ENCODE assay signal across 16 cellular contexts in the genomic region with DNA sequence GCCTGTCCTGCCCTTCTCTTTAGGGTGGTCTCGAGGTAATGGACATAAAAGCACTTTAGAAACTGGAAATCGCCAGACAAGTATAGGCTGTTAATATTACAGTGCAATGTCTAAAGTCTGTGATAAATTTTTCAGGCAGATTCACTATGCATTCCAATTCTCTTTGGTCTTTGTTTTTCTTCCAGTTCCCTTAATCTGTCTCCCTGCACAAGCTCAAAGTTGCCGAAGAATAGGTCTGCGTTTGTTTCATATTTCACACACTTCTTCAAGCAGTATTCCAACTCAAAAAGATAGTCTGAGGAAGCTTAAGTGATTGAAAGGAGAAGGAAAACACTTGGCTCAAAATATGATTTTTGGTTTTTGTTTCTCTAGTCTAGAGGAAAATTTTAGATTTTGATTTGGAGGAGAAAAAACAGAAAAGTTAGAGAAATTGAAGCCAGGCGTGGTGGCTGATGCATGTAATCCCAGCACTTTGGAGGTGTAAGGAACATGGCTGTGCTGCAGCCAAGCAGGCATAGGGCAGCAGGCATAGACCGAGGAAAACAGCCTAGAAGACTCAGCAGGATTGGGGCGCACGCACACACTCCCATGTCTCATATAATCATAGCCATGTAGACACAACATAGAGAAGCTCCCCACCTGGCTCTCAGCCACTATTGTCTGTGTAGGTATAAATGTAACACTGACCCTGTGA.
DNase-seq lines count a peak whose midpoint lies in the region; ATAC-seq and TF ChIP-seq lines count a peak whose summit lies in the region.
"Had no signal": no experiment of that assay in that cellular context is flagged by ENCODE, and none has a peak within 500 bp of the region (broad histone marks: within the 10 kb centered on the region; RNA-seq: fewer than 3 reads in every experiment).

No MANE protein-coding gene starts in this region.

- H3K27ac ChIP-seq in mammary epithelial cell (ENCODE audit: insufficient read depth, low read depth, low read length) (no peak overlapping the region), mesendoderm (ENCODE audit: low read depth, low read length) (no peak overlapping the region), thyroid gland (peak overlapping the region; percentile 56 to 90 (median 76))
- H3K27ac ChIP-seq: HL-60, neutrophil had no signal

- no peak overlapping the region for H3K4me3 ChIP-seq in mammary epithelial cell (replicated peaks in 1 of 3; ENCODE audit: insufficient read depth in 1 of 3, low read depth in 2 of 3, low read length in 3 of 3)
- no peak overlapping the region for H3K4me3 ChIP-seq in mesendoderm (ENCODE audit: low read length)
- no peak overlapping the region for H3K4me3 ChIP-seq in thyroid gland (replicated peaks in 1 of 3)

- no peaks in the 10 kb centered on the region for H3K79me1 ChIP-seq in mesendoderm (ENCODE audit: low read length)

- CTCF ChIA-PET in mammary epithelial cell (lab: Charles Lee; ENCODE audit: low non-redundant PET): no interaction called here

- H3K4me1 Mint-ChIP-seq in HFFc6 (ENCODE audit: low read depth): peaks cover 43% of the 10 kb centered on the region
- H3K4me1 Mint-ChIP-seq: activated T-helper 17 cell treated with anti-CD3 and anti-CD28 coated beads, Interleukin-2, amount 50 U/mL, for 72 hours; stimulated activated memory B cell treated with anti-CD40 and anti-IgM and Interleukin-4, amounts not matched to agents 10 μg/mL and 1 μg/mL and 100 μg/mL, for 72 hours had no signal

- H3K56ac ChIP-seq in mesendoderm (ENCODE audit: low read length): peak overlapping the region; percentile 51

- H3K4me2 ChIP-seq in mammary epithelial cell (ENCODE audit: insufficient read depth, low read depth, low read length) (peak overlapping the region; percentile 75), mesendoderm (ENCODE audit: low read length) (no peak overlapping the region)

- no peak overlapping the region for H4K5ac ChIP-seq in mesendoderm (ENCODE audit: low read length)

- H2BK15ac ChIP-seq in mesendoderm (replicated peaks; ENCODE audit: low read depth): no peak overlapping the region

- no peak for ATAC-seq in GM18870 (IDR thresholded peaks at IDR 0.05; ENCODE audit: unreplicated experiment)
- ATAC-seq in HG02610 (IDR thresholded peaks at IDR 0.05; ENCODE audit: unreplicated experiment): no peak
- ATAC-seq: activated T-helper 17 cell treated with anti-CD3 and anti-CD28 coated beads, Interleukin-2, amount 50 U/mL, for 72 hours; stimulated activated memory B cell treated with anti-CD40 and anti-IgM and Interleukin-4, amounts not matched to agents 10 μg/mL and 1 μg/mL and 100 μg/mL, for 72 hours had no signal

- H3K9me3 ChIP-seq in mammary epithelial cell (replicated peaks; ENCODE audit: insufficient read depth, low read length) (no peaks in the 10 kb centered on the region), thyroid gland (no peaks in the 10 kb centered on the region)
- H3K9me3 ChIP-seq: neutrophil had no signal

- no peaks in the 10 kb centered on the region for H3K79me2 ChIP-seq in mammary epithelial cell (ENCODE audit: insufficient read depth, low read length)
- H3K79me2 ChIP-seq in mesendoderm (ENCODE audit: control insufficient read depth, insufficient read depth, low read length): no peaks in the 10 kb centered on the region

- H2AFZ ChIP-seq in mammary epithelial cell (ENCODE audit: low read depth, low read length): peak overlapping the region; percentile 57

- TF ChIP-seq POLR2A in thyroid gland (IDR thresholded peaks at IDR 0.05): no peak

- dilution Hi-C loops in mammary epithelial cell (cut with HindIII; ENCODE audit: low sequenced_read_pairs): loop anchor here (5.0 kb wide), 1 partner anchor 53 kb away; no protein-coding TSS in a partner anchor

- WGBS in mammary epithelial cell (ENCODE audit: low coverage, missing lambda C conversion rate): 49% methylated on average over 8 of the region's 8 CpGs
- WGBS in mesendoderm (ENCODE audit: extremely low coverage, insufficient coverage, low lambda C conversion rate): no CpG with 5 or more reads among the region's 8 CpGs
- 64 to 80% methylated on average over 8 of the region's 8 CpGs for WGBS in thyroid gland, 2 donors

- peak overlapping the region; percentile 78; the same call in 1 of the 2 replicates for H3K27ac Mint-ChIP-seq in HFFc6
- H3K27ac Mint-ChIP-seq: activated T-helper 17 cell treated with anti-CD3 and anti-CD28 coated beads, Interleukin-2, amount 50 U/mL, for 72 hours; stimulated activated memory B cell treated with anti-CD40 and anti-IgM and Interleukin-4, amounts not matched to agents 10 μg/mL and 1 μg/mL and 100 μg/mL, for 72 hours; T-helper 2 cell treated with Interferon-gamma antibody and Interleukin-4, amounts not matched to agents 5 μg/mL and 100 μg/mL, for 36 hours had no signal

- peak overlapping the region; percentile 77 for H3K4me3 Mint-ChIP-seq in HFFc6
- H3K4me3 Mint-ChIP-seq: activated T-helper 17 cell treated with anti-CD3 and anti-CD28 coated beads, Interleukin-2, amount 50 U/mL, for 72 hours; stimulated activated memory B cell treated with anti-CD40 and anti-IgM and Interleukin-4, amounts not matched to agents 10 μg/mL and 1 μg/mL and 100 μg/mL, for 72 hours; T-helper 2 cell treated with Interferon-gamma antibody and Interleukin-4, amounts not matched to agents 5 μg/mL and 100 μg/mL, for 36 hours had no signal

- DNase-seq in HFFc6: no peak
- no peak for DNase-seq in mammary epithelial cell
- no peak for DNase-seq in mesendoderm
- no peak for DNase-seq in thyroid gland
- no peak for DNase-seq in glomerular visceral epithelial cell (ENCODE audit: extremely low spot score)
- no peak for DNase-seq in NCI-H345 (lab: John Stamatoyannopoulos, UW)
- DNase-seq: activated CD4-positive, alpha-beta T cell treated with anti-CD3 and anti-CD28 coated beads, Interleukin-2, amount 50 U/mL, for 1 hour; central memory CD4-positive, alpha-beta T cell; NCI-H2227 treated with DMSO at 0.1 percent for 48 hours had no signal

- H2BK120ac ChIP-seq in mesendoderm (ENCODE audit: low read depth, low read length): no peak overlapping the region

- intact Hi-C loops in mammary epithelial cell (cut with micrococcal nuclease): loop anchor here (5.0 kb wide), 1 partner anchor 228 kb away; a partner anchor contains a TSS
- intact Hi-C loops in thyroid gland (cut with DNase I): no loop called here

- H3K9me3 Mint-ChIP-seq in HFFc6: no peaks in the 10 kb centered on the region
- H3K9me3 Mint-ChIP-seq: activated T-helper 17 cell treated with anti-CD3 and anti-CD28 coated beads, Interleukin-2, amount 50 U/mL, for 72 hours; stimulated activated memory B cell treated with anti-CD40 and anti-IgM and Interleukin-4, amounts not matched to agents 10 μg/mL and 1 μg/mL and 100 μg/mL, for 72 hours; T-helper 2 cell treated with Interferon-gamma antibody and Interleukin-4, amounts not matched to agents 5 μg/mL and 100 μg/mL, for 36 hours had no signal

- no peak overlapping the region for H2BK5ac ChIP-seq in mesendoderm (ENCODE audit: low read length)

- no TSS peak for BruUV-seq in mammary epithelial cell (replicated peaks; lab: Mats Ljungman, UMichigan)

- peaks cover 19% of the 10 kb centered on the region for H3K4me1 ChIP-seq in mammary epithelial cell (ENCODE audit: insufficient read depth, low read length)
- peaks cover 4% of the 10 kb centered on the region for H3K4me1 ChIP-seq in mesendoderm (ENCODE audit: control insufficient read depth, low read depth, low read length)
- H3K4me1 ChIP-seq in thyroid gland: peaks cover 17 to 21% of the 10 kb centered on the region in 2 donors

- H4K8ac ChIP-seq in mesendoderm (ENCODE audit: low read depth, low read length): no peak overlapping the region

- no peaks in the 10 kb centered on the region for H3K36me3 Mint-ChIP-seq in HFFc6 (ENCODE audit: low read depth)
- H3K36me3 Mint-ChIP-seq: stimulated activated memory B cell treated with anti-CD40 and anti-IgM and Interleukin-4, amounts not matched to agents 10 μg/mL and 1 μg/mL and 100 μg/mL, for 72 hours had no signal

- H3K36me3 ChIP-seq in mammary epithelial cell (ENCODE audit: insufficient read depth, low read length) (no peaks in the 10 kb centered on the region), mesendoderm (ENCODE audit: control insufficient read depth, insufficient read depth, low read length) (no peaks in the 10 kb centered on the region), thyroid gland (no peaks in the 10 kb centered on the region)
- H3K36me3 ChIP-seq: neutrophil had no signal

- H3K9ac ChIP-seq in mammary epithelial cell (ENCODE audit: insufficient read depth, low read length) (no peak overlapping the region), mesendoderm (ENCODE audit: low read length) (no peak overlapping the region)

- no peaks in the 10 kb centered on the region for H3K27me3 Mint-ChIP-seq in HFFc6 (ENCODE audit: insufficient read depth)

- no peak overlapping the region for H3K18ac ChIP-seq in mesendoderm (ENCODE audit: low read length)

- H3K4ac ChIP-seq in mesendoderm (ENCODE audit: low read depth, low read length): no peak overlapping the region

- no peak overlapping the region for H3K23ac ChIP-seq in mesendoderm (ENCODE audit: low read length)

- H4K20me1 ChIP-seq in mammary epithelial cell (ENCODE audit: insufficient read depth, low read length): no peaks in the 10 kb centered on the region

- TF ChIP-seq CTCF in HFFc6 (IDR thresholded peaks at IDR 0.05) (no peak), mammary epithelial cell (conservative IDR thresholded peaks at IDR 0.05 in 1 of 2, IDR thresholded peaks at IDR 0.05 in 1 of 2; ENCODE audit: extremely low read depth in 1 of 2, insufficient read depth in 1 of 2, low read depth in 1 of 2, low read length in 2 of 2) (no peak), thyroid gland (IDR thresholded peaks at IDR 0.05) (no peak)

- no peak overlapping the region for H2AK5ac ChIP-seq in mesendoderm (ENCODE audit: low read length)

- no peaks in the 10 kb centered on the region for H3K27me3 ChIP-seq in mammary epithelial cell (ENCODE audit: insufficient read depth, low read length)
- H3K27me3 ChIP-seq in mesendoderm (ENCODE audit: insufficient read depth, low read length, poor library complexity): no peaks in the 10 kb centered on the region
- H3K27me3 ChIP-seq in thyroid gland: no peaks in the 10 kb centered on the region

- in situ Hi-C loops in mammary epithelial cell (cut with MboI; ENCODE audit: low sequenced_read_pairs in 2 of 2): loop anchor here in 1 of 2 donors (10.0 kb wide), 1 partner anchor 116 kb away; no protein-coding TSS in a partner anchor

Comparison
In these comparisons a context has a peak if more than half of its experiments do, and no peak if none do; other contexts are left out.
1. H3K27ac ChIP-seq: peak in thyroid gland (3 of 3); none in mammary epithelial cell (single experiment) and mesendoderm (single experiment).